Comparison of ENCODE assay signal across 1 cellular context in the genomic region with DNA sequence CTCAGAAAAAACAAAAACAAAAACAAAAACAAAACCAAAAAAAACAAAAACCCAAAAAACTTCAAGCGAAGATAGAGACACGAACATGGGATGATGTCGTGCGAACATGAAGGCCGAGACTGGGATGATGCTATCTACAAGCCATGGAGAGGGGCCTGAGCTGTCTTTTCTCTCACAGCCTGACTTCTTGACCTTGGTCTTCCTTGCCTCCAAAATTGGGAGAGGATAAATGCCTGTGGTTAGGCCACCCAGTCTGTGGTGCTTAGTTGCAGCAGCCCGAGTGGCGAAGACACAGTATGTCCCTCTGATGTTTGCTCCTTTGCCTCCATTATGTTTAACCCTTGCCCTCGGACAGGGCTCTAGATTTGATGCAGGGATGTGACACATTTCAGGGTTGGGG.
TF ChIP-seq lines count a peak whose summit lies in the region.

No MANE protein-coding gene starts in this region.

TF ChIP-seq in HEK293, 187 proteins besides CTCF, POLR2A, EP300 and RAD21 (continued from another document):
- TF ChIP-seq, protein P1, sequence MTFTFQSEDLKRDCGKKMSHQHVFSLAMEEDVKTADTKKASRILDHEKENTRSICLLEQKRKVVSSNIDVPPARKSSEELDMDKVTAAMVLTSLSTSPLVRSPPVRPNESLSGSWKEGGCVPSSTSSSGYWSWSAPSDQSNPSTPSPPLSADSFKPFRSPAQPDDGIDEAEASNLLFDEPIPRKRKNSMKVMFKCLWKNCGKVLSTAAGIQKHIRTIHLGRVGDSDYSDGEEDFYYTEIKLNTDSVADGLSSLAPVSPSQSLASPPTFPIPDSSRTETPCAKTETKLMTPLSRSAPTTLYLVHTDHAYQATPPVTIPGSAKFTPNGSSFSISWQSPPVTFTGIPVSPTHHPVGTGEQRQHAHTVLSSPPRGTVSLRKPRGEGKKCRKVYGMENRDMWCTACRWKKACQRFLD (tag by site-specific recombination; IDR thresholded peaks at IDR 0.05): no peak
- TF ChIP-seq, protein P2, sequence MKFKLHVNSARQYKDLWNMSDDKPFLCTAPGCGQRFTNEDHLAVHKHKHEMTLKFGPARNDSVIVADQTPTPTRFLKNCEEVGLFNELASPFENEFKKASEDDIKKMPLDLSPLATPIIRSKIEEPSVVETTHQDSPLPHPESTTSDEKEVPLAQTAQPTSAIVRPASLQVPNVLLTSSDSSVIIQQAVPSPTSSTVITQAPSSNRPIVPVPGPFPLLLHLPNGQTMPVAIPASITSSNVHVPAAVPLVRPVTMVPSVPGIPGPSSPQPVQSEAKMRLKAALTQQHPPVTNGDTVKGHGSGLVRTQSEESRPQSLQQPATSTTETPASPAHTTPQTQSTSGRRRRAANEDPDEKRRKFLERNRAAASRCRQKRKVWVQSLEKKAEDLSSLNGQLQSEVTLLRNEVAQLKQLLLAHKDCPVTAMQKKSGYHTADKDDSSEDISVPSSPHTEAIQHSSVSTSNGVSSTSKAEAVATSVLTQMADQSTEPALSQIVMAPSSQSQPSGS (tag by site-specific recombination; IDR thresholded peaks at IDR 0.05; ENCODE audit: low read depth): peak; percentile 70; the same call in 1 of the 2 replicates
